In the genomic region with DNA sequence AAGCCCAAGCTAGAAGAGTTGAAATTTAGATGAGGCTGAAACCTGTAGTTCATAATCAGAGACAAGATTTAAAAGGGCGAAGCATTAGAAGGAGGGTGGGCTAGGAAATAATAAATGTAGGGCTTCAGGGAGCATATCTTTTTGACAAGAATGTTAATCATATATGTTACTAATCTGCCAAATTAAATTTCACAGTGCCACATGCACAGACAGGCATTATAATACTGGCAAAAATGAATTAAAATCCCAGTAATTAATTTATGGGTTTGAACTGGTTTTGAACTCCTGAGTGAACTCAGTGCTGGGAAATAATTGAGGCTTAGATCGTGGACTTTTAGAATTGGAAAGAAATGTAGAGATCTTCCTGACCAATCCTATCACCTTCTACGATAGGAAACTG, we compare ENCODE assay signal across 20 cellular contexts.
"Had no signal": no experiment of that assay in that cellular context is flagged by ENCODE, and none has a peak within 500 bp of the region (broad histone marks: within the 10 kb centered on the region; RNA-seq: fewer than 3 reads in every experiment).

No MANE protein-coding gene starts in this region.

- DNase-seq: IMR-90, Karpas-422, KG1, MM.1S, NCI-H1092 treated with DMSO at 0.1 percent for 48 hours, NCI-H1436, NCI-H187, NCI-H2029, NCI-H2081 treated with DMSO at 0.1 percent for 48 hours, NCI-H2171, NCI-H226, NCI-H446, NCI-H510A, NCI-H524 treated with DMSO at 0.1 percent for 48 hours, NCI-H69, NCI-H774, RPMI8226, SHP77, SW 1271 had no signal

- ATAC-seq: HepG2 had no signal
